Comparison of ENCODE assay signal across 1 cellular context in genomic region chr17:76268991-76269981, GRCh38.
TF ChIP-seq lines count a peak whose summit lies in the region.

No MANE protein-coding gene starts in this region.

TF ChIP-seq in HepG2, 621 proteins besides CTCF, POLR2A, EP300 and RAD21:
- no peak for TF ChIP-seq ZNF430 (CRISPR knock-in tag; IDR thresholded peaks at IDR 0.05)
- no peak for TF ChIP-seq SPEN (CRISPR knock-in tag; IDR thresholded peaks at IDR 0.05; ENCODE audit: low read depth)
- no peak for TF ChIP-seq MEIS1 (CRISPR knock-in tag; IDR thresholded peaks at IDR 0.05; ENCODE audit: borderline replicate concordance)
- 0 out of 2 replicates have a peak, but pooled peaks have one; percentile 13 for TF ChIP-seq ZNF891 (CRISPR knock-in tag; IDR thresholded peaks at IDR 0.05)
- TF ChIP-seq XBP1 (CRISPR knock-in tag; IDR thresholded peaks at IDR 0.05): no peak
- no peak for TF ChIP-seq FOXP1 (IDR thresholded peaks at IDR 0.05)
- no peak for TF ChIP-seq FOXP1 (CRISPR knock-in tag; IDR thresholded peaks at IDR 0.05)
- no peak for TF ChIP-seq HNF1B (CRISPR knock-in tag; IDR thresholded peaks at IDR 0.05)
- 0 out of 2 replicates have a peak, but pooled peaks have one; percentile 40 for TF ChIP-seq ZNF567 (CRISPR knock-in tag; IDR thresholded peaks at IDR 0.05; ENCODE audit: borderline replicate concordance)
- no peak for TF ChIP-seq ZNF550 (CRISPR knock-in tag; IDR thresholded peaks at IDR 0.05; ENCODE audit: borderline replicate concordance)
- no peak for TF ChIP-seq ERF (CRISPR knock-in tag; IDR thresholded peaks at IDR 0.05)
- no peak for TF ChIP-seq SKI (IDR thresholded peaks at IDR 0.05; ENCODE audit: partially characterized antibody)
- TF ChIP-seq FOXK2 (IDR thresholded peaks at IDR 0.05): no peak
- no peak for TF ChIP-seq EHMT2 (IDR thresholded peaks at IDR 0.05; ENCODE audit: borderline replicate concordance, low read depth, low read length)
- no peak for TF ChIP-seq KAT7 (CRISPR knock-in tag; IDR thresholded peaks at IDR 0.05; ENCODE audit: borderline replicate concordance)
- no peak for TF ChIP-seq POLR2AphosphoS2 (IDR thresholded peaks at IDR 0.05; ENCODE audit: low read depth, low read length)
- no peak for TF ChIP-seq FOXC1 (CRISPR knock-in tag; IDR thresholded peaks at IDR 0.05; ENCODE audit: borderline replicate concordance)
- TF ChIP-seq MXD1 (CRISPR knock-in tag; IDR thresholded peaks at IDR 0.05): 0 out of 2 replicates have a peak, but pooled peaks have one; percentile 27
- TF ChIP-seq ZSCAN30 (CRISPR knock-in tag; IDR thresholded peaks at IDR 0.05): no peak
- no peak for TF ChIP-seq E2F2 (CRISPR knock-in tag; IDR thresholded peaks at IDR 0.05; ENCODE audit: borderline replicate concordance)
- 0 out of 2 replicates have a peak, but pooled peaks have one; percentile 30 for TF ChIP-seq ZNF772 (CRISPR knock-in tag; IDR thresholded peaks at IDR 0.05)
- TF ChIP-seq NRL (CRISPR knock-in tag; IDR thresholded peaks at IDR 0.05; ENCODE audit: borderline replicate concordance): 0 out of 2 replicates have a peak, but pooled peaks have one; percentile 55
- no peak for TF ChIP-seq ZBTB44 (CRISPR knock-in tag; IDR thresholded peaks at IDR 0.05)
- no peak for TF ChIP-seq CHD4 (IDR thresholded peaks at IDR 0.05; ENCODE audit: borderline replicate concordance, low read length)
- TF ChIP-seq ZNF687 (CRISPR knock-in tag; IDR thresholded peaks at IDR 0.05): peak; percentile 19; the same call in 1 of the 2 replicates
- no peak for TF ChIP-seq KMT2A (CRISPR knock-in tag; IDR thresholded peaks at IDR 0.05)
- TF ChIP-seq AKNA (CRISPR knock-in tag; IDR thresholded peaks at IDR 0.05; ENCODE audit: borderline replicate concordance): no peak
- TF ChIP-seq ZNF598 (CRISPR knock-in tag; IDR thresholded peaks at IDR 0.05; ENCODE audit: borderline replicate concordance): 0 out of 2 replicates have a peak, but pooled peaks have one; percentile 25
